In genomic region chr3:37676885-37677284, GRCh38 we compare ENCODE assay signal across 11 cellular contexts.
DNase-seq lines count a peak whose midpoint lies in the region; ATAC-seq and TF ChIP-seq lines count a peak whose summit lies in the region.
"Had no signal": no experiment of that assay in that cellular context is flagged by ENCODE, and none has a peak within 500 bp of the region (broad histone marks: within the 10 kb centered on the region; RNA-seq: fewer than 3 reads in every experiment).

No MANE protein-coding gene starts in this region.

- H3K79me2 ChIP-seq in Karpas-422 (ENCODE audit: low read length) (no peaks in the 10 kb centered on the region), hepatocyte (no peaks in the 10 kb centered on the region)

- ATAC-seq in mucosa of descending colon (peak; percentile 89), HG03039 (IDR thresholded peaks at IDR 0.05; ENCODE audit: unreplicated experiment) (no peak), GM18868 (IDR thresholded peaks at IDR 0.05; ENCODE audit: unreplicated experiment) (no peak)

- H3K4me2 ChIP-seq in Karpas-422 (ENCODE audit: low read depth, low read length, poor library complexity, severe bottlenecking) (no peak overlapping the region), hepatocyte (peak overlapping the region; percentile 57)
- H3K4me2 ChIP-seq: BLaER1 treated with 17β-estradiol and CSF1 and Interleukin-3, amounts not matched to agents 10 nM and 100 nM had no signal

- H3K27me3 ChIP-seq in Karpas-422 (ENCODE audit: low read length) (no peaks in the 10 kb centered on the region), hepatocyte (no peaks in the 10 kb centered on the region)
- H3K27me3 ChIP-seq: BLaER1 treated with 17β-estradiol and CSF1 and Interleukin-3, amounts not matched to agents 10 nM and 100 nM had no signal

- no peak overlapping the region for H3K4me3 ChIP-seq in Karpas-422 (ENCODE audit: low read length)
- no peak overlapping the region for H3K4me3 ChIP-seq in hepatocyte
- no peak overlapping the region for H3K4me3 ChIP-seq in mucosa of descending colon
- H3K4me3 ChIP-seq: BLaER1 treated with 17β-estradiol and CSF1 and Interleukin-3, amounts not matched to agents 10 nM and 100 nM had no signal

- DNase-seq in Karpas-422 (peak; percentile 10), hepatocyte (ENCODE audit: low spot score) (no peak), mucosa of descending colon (peak in 1 of 3 donors; percentile 39), NCI-H446 (lab: John Stamatoyannopoulos, UW) (no peak)
- DNase-seq: CD4-positive, CD25-positive, alpha-beta regulatory T cell; CD8-positive, alpha-beta memory T cell; COR-L47; H9 had no signal

- H2AFZ ChIP-seq in Karpas-422 (ENCODE audit: low read length) (no peak overlapping the region), hepatocyte (no peak overlapping the region)

- H3K27ac ChIP-seq in Karpas-422 (ENCODE audit: low read length) (no peak overlapping the region), hepatocyte (no peak overlapping the region)
- H3K27ac ChIP-seq: BLaER1 treated with 17β-estradiol and CSF1 and Interleukin-3, amounts not matched to agents 10 nM and 100 nM had no signal

- no peaks in the 10 kb centered on the region for H4K20me1 ChIP-seq in Karpas-422 (ENCODE audit: insufficient read depth, low read depth, low read length)
- H4K20me1 ChIP-seq in hepatocyte (ENCODE audit: insufficient read depth, poor library complexity, severe bottlenecking) = no peaks in the 10 kb centered on the region
- H4K20me1 ChIP-seq: BLaER1 treated with 17β-estradiol and CSF1 and Interleukin-3, amounts not matched to agents 10 nM and 100 nM had no signal

- H3K4me1 ChIP-seq in Karpas-422 (ENCODE audit: low read length) (no peaks in the 10 kb centered on the region), hepatocyte (ENCODE audit: insufficient read depth) (peaks cover 14% of the 10 kb centered on the region), mucosa of descending colon (ENCODE audit: low read depth) (peaks cover 16% of the 10 kb centered on the region)
- H3K4me1 ChIP-seq: BLaER1 treated with 17β-estradiol and CSF1 and Interleukin-3, amounts not matched to agents 10 nM and 100 nM had no signal

- 69% methylated on average over 1 of the region's 1 CpG for WGBS in hepatocyte (ENCODE audit: low lambda C conversion rate, missing lambda C conversion rate)

- intact Hi-C loops in mucosa of descending colon (cut with DNase I, micrococcal nuclease) = no loop called here

- no peak overlapping the region for H3K9ac ChIP-seq in Karpas-422 (ENCODE audit: low read length)
- H3K9ac ChIP-seq: BLaER1 treated with 17β-estradiol and CSF1 and Interleukin-3, amounts not matched to agents 10 nM and 100 nM had no signal

- TF ChIP-seq CTCF in hepatocyte (IDR thresholded peaks at IDR 0.05; ENCODE audit: poor library complexity) = no peak
- no peak for TF ChIP-seq CTCF in mucosa of descending colon (IDR thresholded peaks at IDR 0.05)

- no peaks in the 10 kb centered on the region for H3K9me2 ChIP-seq in Karpas-422 (replicated peaks; ENCODE audit: insufficient read depth, low read length)
- H3K9me2 ChIP-seq in hepatocyte (replicated peaks; ENCODE audit: insufficient read depth) = no peaks in the 10 kb centered on the region

- no peaks in the 10 kb centered on the region for H3K36me3 ChIP-seq in Karpas-422 (ENCODE audit: insufficient read depth, low read length)
- no peaks in the 10 kb centered on the region for H3K36me3 ChIP-seq in hepatocyte (replicated peaks; ENCODE audit: insufficient read depth, low read depth)
- no peaks in the 10 kb centered on the region for H3K36me3 ChIP-seq in mucosa of descending colon (ENCODE audit: low read depth)

- H3K9me3 ChIP-seq in Karpas-422 (ENCODE audit: low read length) (no peaks in the 10 kb centered on the region), hepatocyte (ENCODE audit: low read depth) (no peaks in the 10 kb centered on the region), mucosa of descending colon (no peaks in the 10 kb centered on the region)
